Comparison of ENCODE assay signal across 19 cellular contexts in the genomic region with DNA sequence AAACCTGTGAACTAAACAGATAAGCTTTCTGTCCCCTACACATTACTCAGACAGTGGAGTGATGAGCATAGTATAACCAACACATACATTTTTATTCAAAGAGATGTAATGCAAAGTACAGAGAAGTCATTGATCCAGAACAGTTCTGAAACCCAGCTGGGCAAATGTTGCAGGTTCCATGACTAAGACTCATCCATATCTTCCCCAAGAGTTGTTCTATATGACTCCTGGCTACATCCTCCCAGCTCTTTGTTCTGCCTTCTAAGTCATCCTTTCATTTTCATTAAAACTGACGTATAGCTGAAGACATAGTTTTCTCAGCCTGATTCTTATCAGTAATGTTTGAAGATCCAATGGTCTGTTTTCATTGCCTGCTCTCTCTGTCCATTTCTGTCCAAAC. TPM values are rescaled to one million over a fixed set of nuclear protein-coding genes. Genes with fewer than 3 reads are reported as not detected.
A peak's percentile ranks its signal among the peaks of the same experiment; 100 is the strongest.
DNase-seq lines count a peak whose midpoint lies in the region; ATAC-seq lines count a peak whose summit lies in the region.
"Had no signal": no experiment of that assay in that cellular context is flagged by ENCODE, and none has a peak within 500 bp of the region (broad histone marks: within the 10 kb centered on the region; RNA-seq: fewer than 3 reads in every experiment).

No MANE protein-coding gene starts in this region.

- intact Hi-C loops in activated CD4-positive, alpha-beta T cell treated with anti-CD3 and anti-CD28 coated beads for 36 hours (cut with DNase I, micrococcal nuclease): loop anchor here (2.0 kb wide), 1 partner anchor 123 kb away; no protein-coding TSS in a partner anchor
- intact Hi-C loops in activated naive CD4-positive, alpha-beta T cell treated with anti-CD3 and anti-CD28 coated beads for 36 hours (cut with micrococcal nuclease): loop anchor here (1.0 kb wide), 1 partner anchor 124 kb away; no protein-coding TSS in a partner anchor

- H3K9me3 Mint-ChIP-seq in activated CD4-positive, alpha-beta T cell treated with anti-CD3 and anti-CD28 coated beads for 36 hours (ENCODE audit: low read depth): no peaks in the 10 kb centered on the region
- H3K9me3 Mint-ChIP-seq in activated naive CD4-positive, alpha-beta T cell treated with anti-CD3 and anti-CD28 coated beads for 36 hours: peaks cover 3% of the 10 kb centered on the region
- H3K9me3 Mint-ChIP-seq in stimulated activated naive CD8-positive, alpha-beta T cell treated with anti-CD3 and anti-CD28 coated beads, Interleukin-15, amount 100 ng/mL, for 72 hours: no peaks in the 10 kb centered on the region

- peaks cover 5% of the 10 kb centered on the region for H3K27me3 Mint-ChIP-seq in activated CD4-positive, alpha-beta T cell treated with anti-CD3 and anti-CD28 coated beads for 36 hours
- H3K27me3 Mint-ChIP-seq in activated naive CD4-positive, alpha-beta T cell treated with anti-CD3 and anti-CD28 coated beads for 36 hours (ENCODE audit: low read depth): no peaks in the 10 kb centered on the region
- no peaks in the 10 kb centered on the region for H3K27me3 Mint-ChIP-seq in stimulated activated naive CD8-positive, alpha-beta T cell treated with anti-CD3 and anti-CD28 coated beads, Interleukin-15, amount 100 ng/mL, for 72 hours

- no peak overlapping the region for H3K27ac Mint-ChIP-seq in activated CD4-positive, alpha-beta T cell treated with anti-CD3 and anti-CD28 coated beads for 36 hours
- H3K27ac Mint-ChIP-seq in activated naive CD4-positive, alpha-beta T cell treated with anti-CD3 and anti-CD28 coated beads for 36 hours: no peak overlapping the region
- no peak overlapping the region for H3K27ac Mint-ChIP-seq in stimulated activated naive CD8-positive, alpha-beta T cell treated with anti-CD3 and anti-CD28 coated beads, Interleukin-15, amount 100 ng/mL, for 72 hours
- H3K27ac Mint-ChIP-seq: CD14-positive monocyte had no signal

- CTCF ChIA-PET in activated CD4-positive, alpha-beta T cell treated with anti-CD3 and anti-CD28 coated beads for 36 hours (lab: Charles Lee): interaction anchor here (0.8 kb wide), 1 partner anchor 123 kb away, joined by 4 read pairs; no protein-coding TSS in a partner anchor
- CTCF ChIA-PET in activated naive CD4-positive, alpha-beta T cell treated with anti-CD3 and anti-CD28 coated beads for 36 hours (lab: Charles Lee): interaction anchor here (0.6 kb wide), 3 partner anchors 71 to 243 kb away, joined by 3 read pairs; no protein-coding TSS in a partner anchor

- no peak overlapping the region for H3K4me3 Mint-ChIP-seq in activated CD4-positive, alpha-beta T cell treated with anti-CD3 and anti-CD28 coated beads for 36 hours
- H3K4me3 Mint-ChIP-seq in activated naive CD4-positive, alpha-beta T cell treated with anti-CD3 and anti-CD28 coated beads for 36 hours: no peak overlapping the region
- no peak overlapping the region for H3K4me3 Mint-ChIP-seq in stimulated activated naive CD8-positive, alpha-beta T cell treated with anti-CD3 and anti-CD28 coated beads, Interleukin-15, amount 100 ng/mL, for 72 hours
- H3K4me3 Mint-ChIP-seq: CD14-positive monocyte had no signal

- DNase-seq in activated CD4-positive, alpha-beta T cell treated with anti-CD3 and anti-CD28 coated beads for 36 hours: peak; percentile 50
- no peak for DNase-seq in activated CD4-positive, alpha-beta T cell treated with anti-CD3 and anti-CD28 coated beads for 1 hour
- DNase-seq in activated naive CD4-positive, alpha-beta T cell treated with anti-CD3 and anti-CD28 coated beads for 36 hours: peak; percentile 44
- no peak for DNase-seq in activated naive CD4-positive, alpha-beta T cell treated with Interleukin-2 at 50 U/mL for 16 hours
- peak; percentile 0 to 9 for DNase-seq in stimulated activated CD4-positive, alpha-beta T cell treated with anti-CD3 and anti-CD28 coated beads, Interleukin-4, amount 100 ng/mL, for 48 hours (ENCODE audit: low read depth in 2 of 2)
- no peak for DNase-seq in stimulated activated CD4-positive, alpha-beta T cell treated with anti-CD3 and anti-CD28 coated beads, Interleukin-4, amount 100 ng/mL, for 1 hour
- no peak for DNase-seq in stimulated activated naive CD8-positive, alpha-beta T cell treated with anti-CD3 and anti-CD28 coated beads, Interleukin-15, amount 100 ng/mL, for 72 hours
- DNase-seq: 8988T, DMS79 treated with DMSO at 0.1 percent for 48 hours, Kasumi-1, MG63, NCI-H1048, NCI-H1436 treated with DMSO at 0.1 percent for 48 hours, NCI-H2029, NCI-H446, NCI-H526 treated with DMSO at 0.1 percent for 48 hours had no signal

- H3K4me1 Mint-ChIP-seq in activated CD4-positive, alpha-beta T cell treated with anti-CD3 and anti-CD28 coated beads for 36 hours: peaks cover 35% of the 10 kb centered on the region
- H3K4me1 Mint-ChIP-seq in activated naive CD4-positive, alpha-beta T cell treated with anti-CD3 and anti-CD28 coated beads for 36 hours (ENCODE audit: low read depth): peaks cover 20% of the 10 kb centered on the region
- peaks cover 18% of the 10 kb centered on the region for H3K4me1 Mint-ChIP-seq in stimulated activated naive CD8-positive, alpha-beta T cell treated with anti-CD3 and anti-CD28 coated beads, Interleukin-15, amount 100 ng/mL, for 72 hours

- peak; percentile 91 for ATAC-seq in activated CD4-positive, alpha-beta T cell treated with anti-CD3 and anti-CD28 coated beads for 36 hours
- ATAC-seq in stimulated activated naive CD8-positive, alpha-beta T cell treated with anti-CD3 and anti-CD28 coated beads, Interleukin-15, amount 100 ng/mL, for 72 hours: peak; percentile 40
- ATAC-seq in GM19395 (IDR thresholded peaks at IDR 0.05; ENCODE audit: unreplicated experiment): no peak
- ATAC-seq: Panc1 had no signal

- POLR2A ChIA-PET in activated CD4-positive, alpha-beta T cell treated with anti-CD3 and anti-CD28 coated beads for 36 hours (lab: Charles Lee): interaction anchor here (0.9 to 1.1 kb wide), 3 partner anchors 93 to 603 kb away, joined by 4 to 7 read pairs (median 4); a partner anchor contains a TSS

- H3K36me3 Mint-ChIP-seq in activated CD4-positive, alpha-beta T cell treated with anti-CD3 and anti-CD28 coated beads for 36 hours (ENCODE audit: low read depth): no peaks in the 10 kb centered on the region
- H3K36me3 Mint-ChIP-seq in activated naive CD4-positive, alpha-beta T cell treated with anti-CD3 and anti-CD28 coated beads for 36 hours (ENCODE audit: low read depth): no peaks in the 10 kb centered on the region
- H3K36me3 Mint-ChIP-seq: CD14-positive monocyte had no signal

RNA-seq across cellular contexts. Expression of a gene that starts 47.3 kb away (rescaled TPM):
- under 1 TPM in 1 of 2 experiments, not detected in 1; 0.07 TPM for total RNA-seq in activated CD4-positive, alpha-beta T cell treated with anti-CD3 and anti-CD28 coated beads for 36 hours
- total RNA-seq in activated naive CD4-positive, alpha-beta T cell treated with anti-CD3 and anti-CD28 coated beads for 36 hours: not detected

Comparison
In these comparisons a context has a peak if more than half of its experiments do, and no peak if none do; other contexts are left out.
1. DNase-seq: peak in activated CD4-positive, alpha-beta T cell treated with anti-CD3 and anti-CD28 coated beads for 36 hours (single experiment), activated naive CD4-positive, alpha-beta T cell treated with anti-CD3 and anti-CD28 coated beads for 36 hours (single experiment) and stimulated activated CD4-positive, alpha-beta T cell treated with anti-CD3 and anti-CD28 coated beads, Interleukin-4, amount 100 ng/mL, for 48 hours (2 of 2); none in activated CD4-positive, alpha-beta T cell treated with anti-CD3 and anti-CD28 coated beads for 1 hour (single experiment), activated naive CD4-positive, alpha-beta T cell treated with Interleukin-2 at 50 U/mL for 16 hours (single experiment), stimulated activated CD4-positive, alpha-beta T cell treated with anti-CD3 and anti-CD28 coated beads, Interleukin-4, amount 100 ng/mL, for 1 hour (single experiment) and stimulated activated naive CD8-positive, alpha-beta T cell treated with anti-CD3 and anti-CD28 coated beads, Interleukin-15, amount 100 ng/mL, for 72 hours (0 of 2).